23 cellular contexts compared by ENCODE assay signal in genomic region chr22:49765951-49766350, GRCh38.
DNase-seq lines count a peak whose midpoint lies in the region; ATAC-seq and TF ChIP-seq lines count a peak whose summit lies in the region.
"Had no signal": no experiment of that assay in that cellular context is flagged by ENCODE, and none has a peak within 500 bp of the region (broad histone marks: within the 10 kb centered on the region; RNA-seq: fewer than 3 reads in every experiment).

No MANE protein-coding gene starts in this region.

- H3K9ac ChIP-seq in SK-N-SH (no peak overlapping the region), BLaER1 (no peak overlapping the region)

- no peak overlapping the region for H3K27ac Mint-ChIP-seq in stimulated activated naive CD8-positive, alpha-beta T cell treated with anti-CD3 and anti-CD28 coated beads, Interleukin-15, amount 100 ng/mL, for 72 hours
- H3K27ac Mint-ChIP-seq: B cell had no signal

- intact Hi-C loops in ovary (cut with DNase I) = loop anchor here in 2 of 4 donors (5.0 to 10.0 kb wide), 3 partner anchors 149 to 266 kb away; partner anchors contain the start of genes ALG12 (in 1 of the 2) and CRELD2 (in 1 of the 2)

- no CpG with 5 or more reads among the region's 12 CpGs for WGBS in SK-N-SH (ENCODE audit: low lambda C conversion rate)
- 88 to 94% (median 92%) methylated on average over 12 of the region's 12 CpGs for WGBS in ovary, 3 donors

- no peak for TF ChIP-seq POLR2A in ovary (IDR thresholded peaks at IDR 0.05)

- no peak overlapping the region for H3K4me2 ChIP-seq in SK-N-SH
- peak overlapping the region; percentile 53 for H3K4me2 ChIP-seq in BLaER1

- no peak overlapping the region for H3K27ac ChIP-seq in SK-N-SH (ENCODE audit: low read depth in 2 of 2, low read length in 1 of 2)
- H3K27ac ChIP-seq in BLaER1 = peak overlapping the region; percentile 55; the same call in 1 of the 2 replicates
- no peak overlapping the region for H3K27ac ChIP-seq in coronary artery
- H3K27ac ChIP-seq in ovary = no peak overlapping the region
- H3K27ac ChIP-seq: esophagus muscularis mucosa, gastroesophageal sphincter, SJSA1 had no signal

- H3K9me3 Mint-ChIP-seq in stimulated activated naive CD8-positive, alpha-beta T cell treated with anti-CD3 and anti-CD28 coated beads, Interleukin-15, amount 100 ng/mL, for 72 hours = peaks cover 6 to 10% of the 10 kb centered on the region in 2 donors

- POLR2A ChIA-PET in SK-N-SH (lab: Yijun Ruan, JAX) = no interaction called here

- CTCF ChIA-PET in SK-N-SH (lab: Yijun Ruan, JAX) = interaction anchor here (0.6 to 2.6 kb wide), 4 partner anchors 9 to 264 kb away, joined by 3 to 10 read pairs (median 4); no protein-coding TSS in a partner anchor

- H4K20me1 ChIP-seq in SK-N-SH (ENCODE audit: insufficient read depth) (no peaks in the 10 kb centered on the region), BLaER1 (no peaks in the 10 kb centered on the region)

- TF ChIP-seq CTCF in SK-N-SH (IDR thresholded peaks at IDR 0.05) (no peak), coronary artery (IDR thresholded peaks at IDR 0.05) (no peak), ovary (IDR thresholded peaks at IDR 0.05) (no peak), GM13977 (IDR thresholded peaks at IDR 0.05; ENCODE audit: extremely low read depth, insufficient read depth, missing control alignments) (no peak)

- H3K4me1 ChIP-seq in SK-N-SH (ENCODE audit: control insufficient read depth in 1 of 2, insufficient read depth in 2 of 2, low read depth in 1 of 2, low read length in 1 of 2) (peaks cover 0 to 8% of the 10 kb centered on the region in 2 experiments; a peak in 1 of 4 replicates), BLaER1 (peaks cover 90% of the 10 kb centered on the region), ovary (ENCODE audit: insufficient read depth) (peaks cover 26% of the 10 kb centered on the region)
- H3K4me1 ChIP-seq: SJSA1 had no signal

- ATAC-seq in SK-N-SH treated with all-trans-retinoic acid at 6 μM for 48 hours = no peak
- ATAC-seq in stimulated activated naive CD8-positive, alpha-beta T cell treated with anti-CD3 and anti-CD28 coated beads, Interleukin-15, amount 100 ng/mL, for 72 hours = no peak
- ATAC-seq: gastroesophageal sphincter; left cardiac atrium; stimulated activated naive CD8-positive, alpha-beta T cell treated with anti-CD3 and anti-CD28 coated beads, Interleukin-15, Interleukin-2, amounts not matched to agents 100 U/mL and 50 U/mL, for 24 hours had no signal

- H3K9me3 ChIP-seq in SK-N-SH (peaks cover 7% of the 10 kb centered on the region; the same call in 1 of the 2 replicates), BLaER1 (peaks cover 15% of the 10 kb centered on the region), ovary (peaks cover 0 to 4% of the 10 kb centered on the region in 2 donors)

- H3K4me3 ChIP-seq in SK-N-SH (ENCODE audit: low read depth in 2 of 2, low read length in 1 of 2) = no peak overlapping the region
- no peak overlapping the region for H3K4me3 ChIP-seq in BLaER1
- no peak overlapping the region for H3K4me3 ChIP-seq in coronary artery
- no peak overlapping the region for H3K4me3 ChIP-seq in ovary
- H3K4me3 ChIP-seq: esophagus muscularis mucosa, gastroesophageal sphincter, SJSA1 had no signal

- H3F3A ChIP-seq in SK-N-SH (replicated peaks; ENCODE audit: insufficient read depth) = no peaks in the 10 kb centered on the region

- no peak overlapping the region for H2AFZ ChIP-seq in SK-N-SH (ENCODE audit: low read depth)

- H3K36me3 ChIP-seq in SK-N-SH (replicated peaks in 1 of 2; ENCODE audit: control insufficient read depth in 1 of 2, insufficient read depth in 2 of 2, low read length in 1 of 2) (no peaks in the 10 kb centered on the region), BLaER1 (no peaks in the 10 kb centered on the region), ovary (no peaks in the 10 kb centered on the region)
- H3K36me3 ChIP-seq: esophagus muscularis mucosa, gastroesophageal sphincter, SJSA1 had no signal

- in situ Hi-C loops in GM13977 (cut with MboI; ENCODE audit: low pct_unique_long_range_greater_than_20kb, low sequenced_read_pairs, unreplicated experiment) = loop anchor here (25.0 kb wide), 1 partner anchor 271 kb away; no protein-coding TSS in a partner anchor

- H3K79me2 ChIP-seq in SK-N-SH (ENCODE audit: insufficient read depth) = no peaks in the 10 kb centered on the region

- TF ChIP-seq RAD21 in SK-N-SH (IDR thresholded peaks at IDR 0.05; ENCODE audit: low read length) = no peak

- H3K4me3 Mint-ChIP-seq in stimulated activated naive CD8-positive, alpha-beta T cell treated with anti-CD3 and anti-CD28 coated beads, Interleukin-15, amount 100 ng/mL, for 72 hours = no peak overlapping the region
- H3K4me3 Mint-ChIP-seq: B cell; central memory CD8-positive, alpha-beta T cell had no signal

- TF ChIP-seq EP300 in SK-N-SH (IDR thresholded peaks at IDR 0.05; ENCODE audit: borderline replicate concordance in 1 of 2, low read depth in 1 of 2, low read length in 1 of 2) (no peak), ovary (IDR thresholded peaks at IDR 0.05) (no peak)

- no peaks in the 10 kb centered on the region for H3K9me2 ChIP-seq in SK-N-SH

- no peaks in the 10 kb centered on the region for H3K27me3 Mint-ChIP-seq in stimulated activated naive CD8-positive, alpha-beta T cell treated with anti-CD3 and anti-CD28 coated beads, Interleukin-15, amount 100 ng/mL, for 72 hours
- H3K27me3 Mint-ChIP-seq: central memory CD8-positive, alpha-beta T cell had no signal

- peak; percentile 26 for DNase-seq in SK-N-SH
- peak; percentile 67 for DNase-seq in coronary artery (ENCODE audit: low spot score)
- DNase-seq in ovary = peak in 3 of 5 donors; percentile 12 to 30 (median 14)
- no peak for DNase-seq in GM13977 (ENCODE audit: low spot score)
- no peak for DNase-seq in NCI-H1048 (lab: John Stamatoyannopoulos, UW)
- DNase-seq in stimulated activated naive CD8-positive, alpha-beta T cell treated with anti-CD3 and anti-CD28 coated beads, Interleukin-15, amount 100 ng/mL, for 72 hours = no peak
- DNase-seq: activated gamma-delta T cell treated with Interleukin-2 at 50 U/mL for 16 hours; anterior cingulate cortex; effector CD8-positive, alpha-beta T cell; left cardiac atrium; NCI-H1105; NCI-H748 treated with DMSO at 0.1 percent for 48 hours; occipital lobe; OCI-M1; stimulated activated CD4-positive, alpha-beta T cell treated with anti-CD3 and anti-CD28 coated beads, Interleukin-1b, Interleukin-23, amount 100 ng/mL, for 48 hours; stimulated activated naive CD8-positive, alpha-beta T cell treated with anti-CD3 and anti-CD28 coated beads, Interleukin-15, Interleukin-2, amounts not matched to agents 100 U/mL and 50 U/mL, for 24 hours had no signal

- H3K4me1 Mint-ChIP-seq in stimulated activated naive CD8-positive, alpha-beta T cell treated with anti-CD3 and anti-CD28 coated beads, Interleukin-15, amount 100 ng/mL, for 72 hours = peaks cover 27% of the 10 kb centered on the region

- no peaks in the 10 kb centered on the region for H3K27me3 ChIP-seq in SK-N-SH (ENCODE audit: insufficient read depth)
- no peaks in the 10 kb centered on the region for H3K27me3 ChIP-seq in BLaER1
- H3K27me3 ChIP-seq in ovary = no peaks in the 10 kb centered on the region
- H3K27me3 ChIP-seq: esophagus muscularis mucosa, gastroesophageal sphincter, SJSA1 had no signal

TF ChIP-seq in SK-N-SH, 30 proteins besides CTCF, POLR2A, EP300 and RAD21:
- TF ChIP-seq MEF2A (IDR thresholded peaks at IDR 0.05; ENCODE audit: borderline replicate concordance, low read depth) = no peak

TF ChIP-seq in SK-N-SH treated with all-trans-retinoic acid at 6 μM for 48 hours, 23 proteins besides CTCF, POLR2A, EP300 and RAD21:
- TF ChIP-seq PPARA (CRISPR knock-in tag; IDR thresholded peaks at IDR 0.05; ENCODE audit: borderline replicate concordance) = no peak

Comparison
In these comparisons a context has a peak if more than half of its experiments do, and no peak if none do; other contexts are left out.
1. DNase-seq: peak in SK-N-SH (single experiment), coronary artery (single experiment) and ovary (3 of 5); none in GM13977 (single experiment), NCI-H1048 (single experiment) and stimulated activated naive CD8-positive, alpha-beta T cell treated with anti-CD3 and anti-CD28 coated beads, Interleukin-15, amount 100 ng/mL, for 72 hours (0 of 2).